1 cellular context compared by ENCODE assay signal in genomic region chr6:13302751-13303667, GRCh38.
TF ChIP-seq lines count a peak whose summit lies in the region.

No MANE protein-coding gene starts in this region.

TF ChIP-seq in HepG2, 621 proteins besides CTCF, POLR2A, EP300 and RAD21 (continued from another document):
- no peak for TF ChIP-seq ZBTB40 (IDR thresholded peaks at IDR 0.05)
- TF ChIP-seq ZBTB40 (CRISPR knock-in tag; IDR thresholded peaks at IDR 0.05) = no peak
- TF ChIP-seq ZNF792 (CRISPR knock-in tag; IDR thresholded peaks at IDR 0.05) = no peak
- TF ChIP-seq HMG20A (CRISPR knock-in tag; IDR thresholded peaks at IDR 0.05; ENCODE audit: borderline replicate concordance) = peak; percentile 63; the same call in 1 of the 2 replicates
- peak; percentile 91 for TF ChIP-seq ZNF646 (CRISPR knock-in tag; IDR thresholded peaks at IDR 0.05)
- no peak for TF ChIP-seq ZNF558 (CRISPR knock-in tag; IDR thresholded peaks at IDR 0.05; ENCODE audit: borderline replicate concordance)
- no peak for TF ChIP-seq TRIM22 (IDR thresholded peaks at IDR 0.05)
- no peak for TF ChIP-seq CERS6 (CRISPR knock-in tag; IDR thresholded peaks at IDR 0.05)
- 0 out of 2 replicates have a peak, but pooled peaks have one; percentile 44 for TF ChIP-seq ARID3A (IDR thresholded peaks at IDR 0.05; ENCODE audit: low read depth, low read length)
- TF ChIP-seq MAX (IDR thresholded peaks at IDR 0.05) = no peak
- peak; percentile 79 for TF ChIP-seq FOXA3 (CRISPR knock-in tag; IDR thresholded peaks at IDR 0.05)
- TF ChIP-seq ZNF275 (CRISPR knock-in tag; IDR thresholded peaks at IDR 0.05; ENCODE audit: borderline replicate concordance) = no peak
- no peak for TF ChIP-seq TEF (CRISPR knock-in tag; IDR thresholded peaks at IDR 0.05)
- no peak for TF ChIP-seq MYNN (CRISPR knock-in tag; IDR thresholded peaks at IDR 0.05; ENCODE audit: low read depth)
- 0 out of 2 replicates have a peak, but pooled peaks have one; percentile 33 for TF ChIP-seq PAXIP1 (CRISPR knock-in tag; conservative IDR thresholded peaks at IDR 0.05)
- TF ChIP-seq RXRB (CRISPR knock-in tag; IDR thresholded peaks at IDR 0.05; ENCODE audit: borderline replicate concordance) = peak; percentile 71
- 0 out of 2 replicates have a peak, but pooled peaks have one; percentile 14 for TF ChIP-seq ZBTB38 (CRISPR knock-in tag; IDR thresholded peaks at IDR 0.05)
- no peak for TF ChIP-seq ZNF143 (CRISPR knock-in tag; IDR thresholded peaks at IDR 0.05)
